ENCODE assay signal across 25 cellular contexts in genomic region chr6:60754879-60755278, GRCh38.
DNase-seq lines count a peak whose midpoint lies in the region; ATAC-seq and TF ChIP-seq lines count a peak whose summit lies in the region.
"Had no signal": no experiment of that assay in that cellular context is flagged by ENCODE, and none has a peak within 500 bp of the region (broad histone marks: within the 10 kb centered on the region; RNA-seq: fewer than 3 reads in every experiment).

No MANE protein-coding gene starts in this region.

- H3K9me2 ChIP-seq in Karpas-422 (replicated peaks; ENCODE audit: insufficient read depth, low read length) = no peaks in the 10 kb centered on the region

- H3K9me3 Mint-ChIP-seq in WTC11 = peaks cover 53% of the 10 kb centered on the region
- H3K9me3 Mint-ChIP-seq in HFFc6 = peaks cover 48% of the 10 kb centered on the region

- POLR2A ChIA-PET in WTC11 (lab: Charles Lee) = no interaction called here

- H3K27ac Mint-ChIP-seq in WTC11 (no peak overlapping the region), HFFc6 (no peak overlapping the region)
- H3K27ac Mint-ChIP-seq: IgD-negative memory B cell had no signal

- H3K4me1 Mint-ChIP-seq in WTC11 (no peaks in the 10 kb centered on the region), HFFc6 (ENCODE audit: low read depth) (no peaks in the 10 kb centered on the region)
- H3K4me1 Mint-ChIP-seq: IgD-negative memory B cell had no signal

- no peaks in the 10 kb centered on the region for H4K20me1 ChIP-seq in Karpas-422 (ENCODE audit: insufficient read depth, low read depth, low read length)

- H3K27ac ChIP-seq in C4-2B (no peak overlapping the region), Karpas-422 (ENCODE audit: low read length) (no peak overlapping the region)
- H3K27ac ChIP-seq: GM23248, Peyer's patch, SJCRH30 had no signal

- no peaks in the 10 kb centered on the region for H3K36me3 ChIP-seq in Karpas-422 (ENCODE audit: insufficient read depth, low read length)
- H3K36me3 ChIP-seq: MG63, Peyer's patch, SJCRH30 had no signal

- no peaks in the 10 kb centered on the region for H3K9me3 ChIP-seq in Karpas-422 (ENCODE audit: low read length)
- H3K9me3 ChIP-seq: MG63, SJCRH30 had no signal

- H3K4me3 ChIP-seq in Karpas-422 (ENCODE audit: low read length) = no peak overlapping the region
- H3K4me3 ChIP-seq: GM23248, MG63, Peyer's patch, SJCRH30 had no signal

- H2AFZ ChIP-seq in Karpas-422 (ENCODE audit: low read length) = no peak overlapping the region
- H2AFZ ChIP-seq: GM23248 had no signal

- H3K4me1 ChIP-seq in Karpas-422 (ENCODE audit: low read length) = no peaks in the 10 kb centered on the region
- H3K4me1 ChIP-seq: Peyer's patch, SJCRH30 had no signal

- 0 out of 2 replicates have a peak, but pooled peaks have one; percentile 28 for ATAC-seq in WTC11

- H3K27me3 Mint-ChIP-seq in WTC11 (ENCODE audit: low read depth) (peaks cover 2% of the 10 kb centered on the region; the same call in 1 of the 2 replicates), HFFc6 (ENCODE audit: insufficient read depth) (no peaks in the 10 kb centered on the region)
- H3K27me3 Mint-ChIP-seq: IgD-negative memory B cell had no signal

- CTCF ChIA-PET in WTC11 (lab: Charles Lee) = no interaction called here

- H3K79me2 ChIP-seq in Karpas-422 (ENCODE audit: low read length) = no peaks in the 10 kb centered on the region

- H3K4me3 Mint-ChIP-seq in WTC11 (no peak overlapping the region), HFFc6 (no peak overlapping the region)
- H3K4me3 Mint-ChIP-seq: IgD-negative memory B cell had no signal

- H3K27me3 ChIP-seq in Karpas-422 (ENCODE audit: low read length) = no peaks in the 10 kb centered on the region
- H3K27me3 ChIP-seq: MG63, Peyer's patch, SJCRH30 had no signal

- no peak overlapping the region for H3K4me2 ChIP-seq in Karpas-422 (ENCODE audit: low read depth, low read length, poor library complexity, severe bottlenecking)

- no peak overlapping the region for H3K9ac ChIP-seq in Karpas-422 (ENCODE audit: low read length)
- H3K9ac ChIP-seq: GM23248 had no signal

- H3K36me3 Mint-ChIP-seq in WTC11 (peaks cover 46% of the 10 kb centered on the region), HFFc6 (ENCODE audit: low read depth) (0 out of 2 replicates have a peak, but pooled peaks cover 4% of the 10 kb centered on the region)
- H3K36me3 Mint-ChIP-seq: IgD-negative memory B cell had no signal

- TF ChIP-seq CTCF in C4-2B (conservative IDR thresholded peaks at IDR 0.05) (peak; percentile 22), WTC11 (IDR thresholded peaks at IDR 0.05) (no peak), HFFc6 (IDR thresholded peaks at IDR 0.05) (no peak)

- peak; percentile 41 for DNase-seq in Karpas-422
- DNase-seq in WTC11 (ENCODE audit: low spot score) = no peak
- peak; percentile 5 for DNase-seq in iPS-NIHi7 (ENCODE audit: extremely low spot score)
- DNase-seq in HFFc6 = no peak
- DNase-seq in NCI-H226 = no peak
- DNase-seq in stimulated activated CD4-positive, alpha-beta T cell treated with anti-CD3 and anti-CD28 coated beads, Interleukin-4, amount 100 ng/mL, for 4 hours = no peak
- no peak for DNase-seq in SIG-M5 treated with dmso at 0.1 percent for 504 hours (lab: John Stamatoyannopoulos, UW; ENCODE audit: unreplicated experiment)
- DNase-seq: 8988T; AML-193; C1 segment of cervical spinal cord; DMS79; GM23248; MG63; NCI-H1048; NCI-H1417 treated with DMSO at 0.1 percent for 48 hours; NCI-H187; NCI-H2107; NCI-H2227 treated with DMSO at 0.1 percent for 48 hours; NCI-H524; NCI-H774; NK-92 treated with Interleukin-12 subunit alpha and Interleukin-12 subunit beta, amount 100 ng/mL, for 24 hours; Peyer's patch; SJCRH30 had no signal

TF ChIP-seq in WTC11, 78 proteins besides CTCF, POLR2A, EP300 and RAD21:
- TF ChIP-seq, protein P1, sequence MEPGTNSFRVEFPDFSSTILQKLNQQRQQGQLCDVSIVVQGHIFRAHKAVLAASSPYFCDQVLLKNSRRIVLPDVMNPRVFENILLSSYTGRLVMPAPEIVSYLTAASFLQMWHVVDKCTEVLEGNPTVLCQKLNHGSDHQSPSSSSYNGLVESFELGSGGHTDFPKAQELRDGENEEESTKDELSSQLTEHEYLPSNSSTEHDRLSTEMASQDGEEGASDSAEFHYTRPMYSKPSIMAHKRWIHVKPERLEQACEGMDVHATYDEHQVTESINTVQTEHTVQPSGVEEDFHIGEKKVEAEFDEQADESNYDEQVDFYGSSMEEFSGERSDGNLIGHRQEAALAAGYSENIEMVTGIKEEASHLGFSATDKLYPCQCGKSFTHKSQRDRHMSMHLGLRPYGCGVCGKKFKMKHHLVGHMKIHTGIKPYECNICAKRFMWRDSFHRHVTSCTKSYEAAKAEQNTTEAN (CRISPR knock-in tag; IDR thresholded peaks at IDR 0.05) = no peak
- TF ChIP-seq MAX (CRISPR knock-in tag; IDR thresholded peaks at IDR 0.05) (no peak), IRF1 (CRISPR knock-in tag; IDR thresholded peaks at IDR 0.05) (no peak), JAZF1 (CRISPR knock-in tag; IDR thresholded peaks at IDR 0.05) (no peak), TCF7 (CRISPR knock-in tag; IDR thresholded peaks at IDR 0.05; ENCODE audit: low read depth) (no peak), PREB (CRISPR knock-in tag; IDR thresholded peaks at IDR 0.05; ENCODE audit: borderline replicate concordance) (no peak)
- TF ChIP-seq, protein P2, sequence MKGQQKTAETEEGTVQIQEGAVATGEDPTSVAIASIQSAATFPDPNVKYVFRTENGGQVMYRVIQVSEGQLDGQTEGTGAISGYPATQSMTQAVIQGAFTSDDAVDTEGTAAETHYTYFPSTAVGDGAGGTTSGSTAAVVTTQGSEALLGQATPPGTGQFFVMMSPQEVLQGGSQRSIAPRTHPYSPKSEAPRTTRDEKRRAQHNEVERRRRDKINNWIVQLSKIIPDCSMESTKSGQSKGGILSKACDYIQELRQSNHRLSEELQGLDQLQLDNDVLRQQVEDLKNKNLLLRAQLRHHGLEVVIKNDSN (CRISPR knock-in tag; IDR thresholded peaks at IDR 0.05) = no peak
- TF ChIP-seq, protein P3, sequence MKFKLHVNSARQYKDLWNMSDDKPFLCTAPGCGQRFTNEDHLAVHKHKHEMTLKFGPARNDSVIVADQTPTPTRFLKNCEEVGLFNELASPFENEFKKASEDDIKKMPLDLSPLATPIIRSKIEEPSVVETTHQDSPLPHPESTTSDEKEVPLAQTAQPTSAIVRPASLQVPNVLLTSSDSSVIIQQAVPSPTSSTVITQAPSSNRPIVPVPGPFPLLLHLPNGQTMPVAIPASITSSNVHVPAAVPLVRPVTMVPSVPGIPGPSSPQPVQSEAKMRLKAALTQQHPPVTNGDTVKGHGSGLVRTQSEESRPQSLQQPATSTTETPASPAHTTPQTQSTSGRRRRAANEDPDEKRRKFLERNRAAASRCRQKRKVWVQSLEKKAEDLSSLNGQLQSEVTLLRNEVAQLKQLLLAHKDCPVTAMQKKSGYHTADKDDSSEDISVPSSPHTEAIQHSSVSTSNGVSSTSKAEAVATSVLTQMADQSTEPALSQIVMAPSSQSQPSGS (CRISPR knock-in tag; IDR thresholded peaks at IDR 0.05; ENCODE audit: borderline replicate concordance, low read depth) = no peak
TF ChIP-seq in WTC11: peak in this region for 0.

Comparison
In these comparisons a context has a peak if more than half of its experiments do, and no peak if none do; other contexts are left out.
1. DNase-seq: peak in Karpas-422 (single experiment) and iPS-NIHi7 (single experiment); none in WTC11 (single experiment), HFFc6 (single experiment), NCI-H226 (single experiment), stimulated activated CD4-positive, alpha-beta T cell treated with anti-CD3 and anti-CD28 coated beads, Interleukin-4, amount 100 ng/mL, for 4 hours (0 of 2) and SIG-M5 treated with dmso at 0.1 percent for 504 hours (single experiment).